ENCODE assay signal across 9 cellular contexts in genomic region chr6:79841577-79842381, GRCh38.
DNase-seq lines count a peak whose midpoint lies in the region; ATAC-seq and TF ChIP-seq lines count a peak whose summit lies in the region.
"Had no signal": no experiment of that assay in that cellular context is flagged by ENCODE, and none has a peak within 500 bp of the region (broad histone marks: within the 10 kb centered on the region; RNA-seq: fewer than 3 reads in every experiment).

No MANE protein-coding gene starts in this region.

- ATAC-seq in GM19324 (IDR thresholded peaks at IDR 0.05; ENCODE audit: low FRiP score, unreplicated experiment) (peak; percentile 48), HG02678 (IDR thresholded peaks at IDR 0.05; ENCODE audit: unreplicated experiment) (peak; percentile 27), foreskin keratinocyte (peak; percentile 67)
- ATAC-seq: Panc1 had no signal

- DNase-seq in MV-4-11 (lab: John Stamatoyannopoulos, UW) = peak; percentile 77
- DNase-seq in foreskin keratinocyte = no peak
- no peak for DNase-seq in nucleus accumbens (lab: John Stamatoyannopoulos, UW)
- DNase-seq in mesothelial cell of epicardium (ENCODE audit: low spot score in 2 of 2, unreplicated experiment in 2 of 2) = no peak
- no peak for DNase-seq in SHP77 treated with DMSO at 0.1 percent for 48 hours (lab: John Stamatoyannopoulos, UW)

- H3K27ac ChIP-seq in foreskin keratinocyte = no peak overlapping the region
- H3K27ac ChIP-seq: coronary artery had no signal

- no peaks in the 10 kb centered on the region for H3K27me3 ChIP-seq in foreskin keratinocyte

- H3K4me1 ChIP-seq in foreskin keratinocyte = no peaks in the 10 kb centered on the region

- peaks cover 3% of the 10 kb centered on the region for H3K36me3 Mint-ChIP-seq in mesothelial cell of epicardium

- H3K27me3 Mint-ChIP-seq in mesothelial cell of epicardium (ENCODE audit: low read depth) = peaks cover 4% of the 10 kb centered on the region

- no peak overlapping the region for H3K4me3 Mint-ChIP-seq in mesothelial cell of epicardium

- no peaks in the 10 kb centered on the region for H3K4me1 Mint-ChIP-seq in mesothelial cell of epicardium

- H3K9me3 Mint-ChIP-seq in mesothelial cell of epicardium = peaks cover 37% of the 10 kb centered on the region

- TF ChIP-seq CTCF in foreskin keratinocyte (conservative IDR thresholded peaks at IDR 0.05) (no peak), mesothelial cell of epicardium (IDR thresholded peaks at IDR 0.05; ENCODE audit: unreplicated experiment) (no peak)

- no peak overlapping the region for H3K27ac Mint-ChIP-seq in mesothelial cell of epicardium
